ENCODE assay signal across 8 cellular contexts in the genomic region with DNA sequence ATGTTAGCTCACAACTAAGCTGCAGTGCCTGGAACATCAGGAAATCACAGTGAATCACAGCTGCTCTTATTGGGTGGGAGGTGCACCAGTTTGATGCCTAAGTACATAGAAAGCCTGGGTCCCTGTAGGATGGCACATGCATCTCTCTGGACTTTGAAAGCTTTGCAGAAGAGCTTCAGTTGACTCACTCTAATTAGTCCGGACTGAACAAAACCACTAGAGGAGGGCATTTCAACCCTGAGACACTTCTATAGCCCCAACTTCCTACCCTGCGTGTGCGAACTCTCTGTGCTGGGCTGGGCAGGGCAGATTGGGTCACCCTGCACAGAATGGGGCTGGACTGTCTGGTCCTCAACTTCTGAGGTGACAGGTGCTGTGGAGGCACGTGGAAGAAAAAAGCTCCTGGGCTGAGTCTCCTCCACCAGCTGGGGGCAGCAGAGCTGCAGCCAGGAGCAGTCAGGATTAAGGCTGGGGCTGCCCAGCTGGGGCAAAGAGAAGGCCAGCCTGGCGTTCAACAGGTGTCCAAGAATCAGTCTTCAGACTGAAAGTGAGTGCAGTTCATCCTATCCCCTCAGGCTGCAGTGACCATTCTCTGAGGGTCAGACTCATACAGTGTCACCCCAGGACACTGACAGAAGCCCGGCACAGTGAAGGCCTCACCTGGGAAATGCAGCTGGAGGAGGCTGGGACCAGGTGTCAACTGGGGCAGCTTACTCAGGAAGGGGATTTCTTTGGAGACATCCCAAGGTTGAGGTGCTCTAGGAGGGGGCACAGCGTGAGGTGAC. TPM values are rescaled to one million over a fixed set of nuclear protein-coding genes. Genes with fewer than 3 reads are reported as not detected.
DNase-seq lines count a peak whose midpoint lies in the region; ATAC-seq and TF ChIP-seq lines count a peak whose summit lies in the region.

No MANE protein-coding gene starts in this region.

- POLR2A ChIA-PET in A673 (lab: Charles Lee; ENCODE audit: low non-redundant PET), result no interaction called here
- POLR2A ChIA-PET in PC-3 (lab: Charles Lee; ENCODE audit: unreplicated experiment), result no interaction called here

- no peak overlapping the region for H3K4me2 ChIP-seq in PC-3 (ENCODE audit: low read length)

- H3K9ac ChIP-seq in PC-3 (ENCODE audit: low read length), result no peak overlapping the region

- intact Hi-C loops in A673 (cut with micrococcal nuclease; ENCODE audit: unreplicated experiment), result no loop called here
- intact Hi-C loops in PC-3 (cut with micrococcal nuclease), result loop anchor here (1.0 kb wide), 1 partner anchor 42 kb away; no protein-coding TSS in a partner anchor

- no peaks in the 10 kb centered on the region for H3K79me2 ChIP-seq in PC-3 (ENCODE audit: low read length)

- H3K9me3 ChIP-seq in A673 (ENCODE audit: low read depth, low read length, poor library complexity, severe bottlenecking), result peaks cover 11% of the 10 kb centered on the region
- no peaks in the 10 kb centered on the region; the same call in 1 of the 2 replicates for H3K9me3 ChIP-seq in PC-3 (ENCODE audit: low read length)

- H2AFZ ChIP-seq in PC-3 (ENCODE audit: low read length), result no peak overlapping the region

- H3K4me3 ChIP-seq in A673 (ENCODE audit: low read depth, low read length, poor library complexity, severe bottlenecking) (no peak overlapping the region), PC-3 (ENCODE audit: low read length) (no peak overlapping the region)

- H3K27ac ChIP-seq in A673 (ENCODE audit: low read depth, low read length, poor library complexity, severe bottlenecking) (no peak overlapping the region), PC-3 (ENCODE audit: low read length) (no peak overlapping the region)

- ATAC-seq in PC-3 (peak; percentile 77), esophagus mucosa (peak; percentile 65), GM18873 (IDR thresholded peaks at IDR 0.05; ENCODE audit: low FRiP score, unreplicated experiment) (no peak)

- CTCF ChIA-PET in A673 (lab: Charles Lee), result no interaction called here
- CTCF ChIA-PET in PC-3 (lab: Charles Lee), result interaction anchor here (0.6 to 1.2 kb wide), 5 partner anchors 18 to 211 kb away, joined by 3 to 6 read pairs (median 3); no protein-coding TSS in a partner anchor

- no peaks in the 10 kb centered on the region for H3K4me1 ChIP-seq in A673 (ENCODE audit: insufficient read depth, low read length, poor library complexity, severe bottlenecking)
- no peaks in the 10 kb centered on the region for H3K4me1 ChIP-seq in PC-3 (ENCODE audit: insufficient read depth, low read length)

- no peaks in the 10 kb centered on the region for H4K20me1 ChIP-seq in PC-3 (ENCODE audit: low read length)

- H3K36me3 ChIP-seq in A673 (ENCODE audit: insufficient read depth, low read length, poor library complexity, severe bottlenecking) (no peaks in the 10 kb centered on the region), PC-3 (ENCODE audit: low read depth, low read length) (no peaks in the 10 kb centered on the region)

- DNase-seq in A673 (ENCODE audit: low spot score) (peak; percentile 27), GDM1 (lab: John Stamatoyannopoulos, UW) (peak; percentile 20), PC-3 (peak; percentile 65), renal cortical epithelial cell (ENCODE audit: low read depth) (peak; percentile 42), NCI-H2171 treated with DMSO at 0.1 percent for 48 hours (lab: John Stamatoyannopoulos, UW) (no peak)
- no peak for DNase-seq in central memory CD4-positive, alpha-beta T cell

- peak; percentile 68 for TF ChIP-seq CTCF in A673 (conservative IDR thresholded peaks at IDR 0.05; ENCODE audit: low read depth, low read length)
- peak; percentile 74 for TF ChIP-seq CTCF in PC-3 (conservative IDR thresholded peaks at IDR 0.05; ENCODE audit: low read depth, low read length)

- BruUV-seq in A673 (replicated peaks; lab: Mats Ljungman, UMichigan) (no TSS peak), PC-3 (replicated peaks; lab: Mats Ljungman, UMichigan) (no TSS peak)

- H3F3A ChIP-seq in PC-3 (ENCODE audit: low read length, unreplicated experiment), result no peaks in the 10 kb centered on the region

- no peaks in the 10 kb centered on the region for H3K9me2 ChIP-seq in PC-3 (replicated peaks; ENCODE audit: low read length)

- H3K27me3 ChIP-seq in A673 (replicated peaks; ENCODE audit: insufficient read depth, low read depth, low read length, poor library complexity), result no peaks in the 10 kb centered on the region
- H3K27me3 ChIP-seq in PC-3 (ENCODE audit: low read length), result peaks cover 4% of the 10 kb centered on the region; the same call in 1 of the 2 replicates

RNA-seq across cellular contexts. Expression of a gene that starts 22.1 kb away (rescaled TPM):
- total RNA-seq in A673 (2021) (not detected in 2 replicates), PC-3 (2014; rRNA removed) (not detected in 2 replicates), esophagus mucosa (not detected), renal cortical epithelial cell (not detected in 2 replicates)

Comparison
In these comparisons a context has a peak if more than half of its experiments do, and no peak if none do; other contexts are left out.
1. DNase-seq: peak in A673 (single experiment), GDM1 (single experiment), PC-3 (single experiment) and renal cortical epithelial cell (single experiment); none in central memory CD4-positive, alpha-beta T cell (single experiment) and NCI-H2171 treated with DMSO at 0.1 percent for 48 hours (single experiment).